18 cellular contexts compared by ENCODE assay signal in the genomic region with DNA sequence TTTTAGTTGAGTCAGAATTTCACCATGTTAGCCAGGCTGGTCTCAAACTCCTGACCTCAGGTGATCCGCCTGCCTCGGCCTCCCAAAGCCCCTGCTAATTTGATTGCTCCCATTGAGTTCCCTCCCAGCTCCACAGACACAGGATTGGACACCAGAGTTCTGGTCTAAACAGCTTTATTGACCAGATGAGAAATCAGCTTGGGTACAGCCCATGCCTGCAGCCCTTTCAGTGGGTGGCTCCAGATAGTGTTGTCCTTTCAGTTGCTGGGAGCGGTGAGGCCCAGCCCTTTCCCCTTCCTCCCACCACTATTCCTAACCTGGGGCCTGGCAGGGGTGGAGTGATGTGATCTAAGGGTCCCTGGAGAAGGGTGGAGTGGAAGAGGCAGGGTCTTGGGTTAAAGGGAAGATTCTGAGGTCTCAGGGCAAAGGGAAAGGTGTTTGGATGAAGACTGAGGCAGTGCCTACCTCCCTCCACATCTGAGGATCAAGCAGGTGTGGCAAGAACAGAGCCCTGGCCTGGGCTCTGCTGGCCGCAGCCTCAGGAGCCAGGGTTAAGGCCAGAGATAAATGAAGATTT. TPM values are rescaled to one million over a fixed set of nuclear protein-coding genes. Genes with fewer than 3 reads are reported as not detected.
DNase-seq lines count a peak whose midpoint lies in the region; ATAC-seq and TF ChIP-seq lines count a peak whose summit lies in the region.
"Had no signal": no experiment of that assay in that cellular context is flagged by ENCODE, and none has a peak within 500 bp of the region (broad histone marks: within the 10 kb centered on the region; RNA-seq: fewer than 3 reads in every experiment).

No MANE protein-coding gene starts in this region.

- no peak for DNase-seq in A673 (ENCODE audit: low spot score)
- DNase-seq in progenitor cell of endocrine pancreas (ENCODE audit: low spot score, unreplicated experiment), result no peak
- DNase-seq in T-helper 2 cell, result no peak
- DNase-seq in stimulated activated CD4-positive, alpha-beta T cell treated with anti-CD3 and anti-CD28 coated beads, Interleukin-2, amount 100 ng/mL, for 48 hours, result no peak
- DNase-seq in pons (ENCODE audit: low spot score), result no peak
- DNase-seq: activated CD4-positive, alpha-beta memory T cell treated with anti-CD3 and anti-CD28 coated beads for 36 hours; activated T-cell treated with anti-CD3 and anti-CD28 coated beads, Interleukin-2, amount 50 U/mL, for 48 hours; effector CD8-positive, alpha-beta T cell; EL; KG1; kidney glomerular epithelial cell; NCI-H2081 had no signal

- peaks cover 61% of the 10 kb centered on the region for H3K36me3 Mint-ChIP-seq in dendritic cell treated with granulocyte-macrophage colony-stimulating factor and Interleukin-4, amounts not matched to agents 40 ng/mL and 50 ng/mL, for 4 days (ENCODE audit: low read depth)
- H3K36me3 Mint-ChIP-seq in progenitor cell of endocrine pancreas (ENCODE audit: insufficient read depth), result no peaks in the 10 kb centered on the region
- H3K36me3 Mint-ChIP-seq: stimulated activated effector memory CD8-positive, alpha-beta T cell treated with anti-CD3 and anti-CD28 coated beads, Interleukin-12 subunit alpha, Interleukin-12 subunit beta, amount 100 ng/mL, for 72 hours had no signal

- H3K4me3 ChIP-seq in A673 (ENCODE audit: low read depth, low read length, poor library complexity, severe bottlenecking) (no peak overlapping the region), OCI-LY3 (ENCODE audit: low read length) (no peak overlapping the region)
- H3K4me3 ChIP-seq: cardiac muscle cell, right atrium auricular region had no signal

- no peak for ATAC-seq in HG02885 (IDR thresholded peaks at IDR 0.05; ENCODE audit: poor library complexity, unreplicated experiment)
- ATAC-seq: stimulated activated effector memory CD8-positive, alpha-beta T cell treated with anti-CD3 and anti-CD28 coated beads, Interleukin-12 subunit alpha, Interleukin-12 subunit beta, amount 100 ng/mL, for 72 hours had no signal

- peak overlapping the region; percentile 99; the same call in 1 of the 2 replicates for H3K4me2 ChIP-seq in OCI-LY3 (ENCODE audit: low read length)

- no TSS peak for BruUV-seq in A673 (replicated peaks; lab: Mats Ljungman, UMichigan)

- no peaks in the 10 kb centered on the region for H3K9me3 ChIP-seq in A673 (ENCODE audit: low read depth, low read length, poor library complexity, severe bottlenecking)
- no peaks in the 10 kb centered on the region for H3K9me3 ChIP-seq in OCI-LY3 (ENCODE audit: insufficient read depth, low read length)
- H3K9me3 ChIP-seq: right atrium auricular region had no signal

- peaks cover 42% of the 10 kb centered on the region for H3K4me1 Mint-ChIP-seq in dendritic cell treated with granulocyte-macrophage colony-stimulating factor and Interleukin-4, amounts not matched to agents 40 ng/mL and 50 ng/mL, for 4 days (ENCODE audit: low read depth)
- peaks cover 17% of the 10 kb centered on the region for H3K4me1 Mint-ChIP-seq in progenitor cell of endocrine pancreas (ENCODE audit: low read depth)

- H3K27me3 ChIP-seq in A673 (replicated peaks; ENCODE audit: insufficient read depth, low read depth, low read length, poor library complexity) (no peaks in the 10 kb centered on the region), OCI-LY3 (ENCODE audit: low read depth, low read length) (no peaks in the 10 kb centered on the region)
- H3K27me3 ChIP-seq: cardiac muscle cell, right atrium auricular region had no signal

- no peaks in the 10 kb centered on the region for H3K9me3 Mint-ChIP-seq in dendritic cell treated with granulocyte-macrophage colony-stimulating factor and Interleukin-4, amounts not matched to agents 40 ng/mL and 50 ng/mL, for 4 days
- no peaks in the 10 kb centered on the region for H3K9me3 Mint-ChIP-seq in progenitor cell of endocrine pancreas (ENCODE audit: low read depth)
- H3K9me3 Mint-ChIP-seq: activated CD4-positive, alpha-beta memory T cell treated with anti-CD3 and anti-CD28 coated beads for 36 hours; stimulated activated effector memory CD8-positive, alpha-beta T cell treated with anti-CD3 and anti-CD28 coated beads, Interleukin-12 subunit alpha, Interleukin-12 subunit beta, amount 100 ng/mL, for 72 hours had no signal

- no peak overlapping the region for H2AFZ ChIP-seq in OCI-LY3 (ENCODE audit: low read depth, low read length)

- no peaks in the 10 kb centered on the region for H4K20me1 ChIP-seq in OCI-LY3 (ENCODE audit: insufficient read depth, low read length)

- H3K27ac Mint-ChIP-seq in dendritic cell treated with granulocyte-macrophage colony-stimulating factor and Interleukin-4, amounts not matched to agents 40 ng/mL and 50 ng/mL, for 4 days, result peak overlapping the region; percentile 73
- H3K27ac Mint-ChIP-seq in progenitor cell of endocrine pancreas, result peak overlapping the region; percentile 25
- H3K27ac Mint-ChIP-seq: activated CD4-positive, alpha-beta memory T cell treated with anti-CD3 and anti-CD28 coated beads for 36 hours had no signal

- no peaks in the 10 kb centered on the region for H3K79me2 ChIP-seq in OCI-LY3 (ENCODE audit: low read length)

- H3K27ac ChIP-seq in A673 (ENCODE audit: low read depth, low read length, poor library complexity, severe bottlenecking) (peak overlapping the region; percentile 29), OCI-LY3 (ENCODE audit: low read length) (peak overlapping the region; percentile 90)

- POLR2A ChIA-PET in A673 (lab: Charles Lee; ENCODE audit: low non-redundant PET), result no interaction called here

- peak overlapping the region; percentile 80; the same call in 1 of the 2 replicates for H3K9ac ChIP-seq in OCI-LY3 (ENCODE audit: low read length)

- CTCF ChIA-PET in A673 (lab: Charles Lee), result interaction anchor here (0.5 to 4.2 kb wide), 3 partner anchors 29 to 65 kb away, joined by 3 to 79 read pairs (median 4); no protein-coding TSS in a partner anchor

- TF ChIP-seq CTCF in A673 (conservative IDR thresholded peaks at IDR 0.05; ENCODE audit: low read depth, low read length) (no peak), OCI-LY3 (IDR thresholded peaks at IDR 0.05; ENCODE audit: low read depth, low read length) (no peak), progenitor cell of endocrine pancreas (IDR thresholded peaks at IDR 0.05; ENCODE audit: unreplicated experiment) (no peak)

- peaks cover 9% of the 10 kb centered on the region for H3K27me3 Mint-ChIP-seq in dendritic cell treated with granulocyte-macrophage colony-stimulating factor and Interleukin-4, amounts not matched to agents 40 ng/mL and 50 ng/mL, for 4 days
- H3K27me3 Mint-ChIP-seq in progenitor cell of endocrine pancreas, result peaks cover 28% of the 10 kb centered on the region

- peaks cover 57% of the 10 kb centered on the region for H3K36me3 ChIP-seq in A673 (ENCODE audit: insufficient read depth, low read length, poor library complexity, severe bottlenecking)
- peaks cover 47% of the 10 kb centered on the region for H3K36me3 ChIP-seq in OCI-LY3 (replicated peaks; ENCODE audit: low read depth, low read length)
- H3K36me3 ChIP-seq: cardiac muscle cell had no signal

- peaks cover 38% of the 10 kb centered on the region for H3K4me1 ChIP-seq in A673 (ENCODE audit: insufficient read depth, low read length, poor library complexity, severe bottlenecking)
- peaks cover 38% of the 10 kb centered on the region for H3K4me1 ChIP-seq in OCI-LY3 (ENCODE audit: low read length)

- no peak overlapping the region for H3K4me3 Mint-ChIP-seq in dendritic cell treated with granulocyte-macrophage colony-stimulating factor and Interleukin-4, amounts not matched to agents 40 ng/mL and 50 ng/mL, for 4 days
- peak overlapping the region; percentile 49 for H3K4me3 Mint-ChIP-seq in progenitor cell of endocrine pancreas (ENCODE audit: low read depth)
- H3K4me3 Mint-ChIP-seq: activated CD4-positive, alpha-beta memory T cell treated with anti-CD3 and anti-CD28 coated beads for 36 hours had no signal

- intact Hi-C loops in A673 (cut with micrococcal nuclease; ENCODE audit: unreplicated experiment), result loop anchor here (2.0 to 5.0 kb wide), 2 partner anchors 75 to 224 kb away; no protein-coding TSS in a partner anchor
- intact Hi-C loops in dendritic cell treated with granulocyte-macrophage colony-stimulating factor and Interleukin-4, amounts not matched to agents 40 ng/mL and 50 ng/mL, for 4 days (cut with micrococcal nuclease), result no loop called here

RNA-seq across cellular contexts. Expression of gene PHLDA3, which starts 14.5 kb away (rescaled TPM):
- total RNA-seq in A673 (2021), result 23.9 and 24.1 TPM in 2 replicates
- 21.2 and 31.3 TPM in 2 replicates for total RNA-seq in progenitor cell of endocrine pancreas

RNA-seq across cellular contexts. Expression of gene CSRP1, which starts 23.5 kb away (rescaled TPM):
- total RNA-seq in A673 (2021) (402 and 517 TPM in 2 replicates), progenitor cell of endocrine pancreas (19.4 and 23.2 TPM in 2 replicates)

RNA-seq across cellular contexts. Expression of gene NAV1, which starts 55.5 kb away (rescaled TPM):
- total RNA-seq in A673 (2021) (48.2 and 51.2 TPM in 2 replicates), progenitor cell of endocrine pancreas (53.4 and 55.2 TPM in 2 replicates)

Comparison
In these comparisons a context has a peak if more than half of its experiments do, and no peak if none do; other contexts are left out.
1. RNA of gene CSRP1, which starts 23.5 kb away (total RNA-seq): 402 to 517 TPM in A673; 19.4 to 23.2 TPM in progenitor cell of endocrine pancreas; every median in the first group is over 10 times any median in the second.